Comparison of ENCODE assay signal across 8 cellular contexts in genomic region chr22:30325724-30326703, GRCh38. TPM values are rescaled to one million over a fixed set of nuclear protein-coding genes. Genes with fewer than 3 reads are reported as not detected.
DNase-seq lines count a peak whose midpoint lies in the region; ATAC-seq and TF ChIP-seq lines count a peak whose summit lies in the region.

No MANE protein-coding gene starts in this region.

- no peaks in the 10 kb centered on the region for H3K27me3 Mint-ChIP-seq in progenitor cell of endocrine pancreas

- ATAC-seq in GM18907 (IDR thresholded peaks at IDR 0.05; ENCODE audit: unreplicated experiment) (peak; percentile 23), HG03196 (IDR thresholded peaks at IDR 0.05; ENCODE audit: unreplicated experiment) (peak; percentile 29)

- in situ Hi-C loops in KBM-7 (cut with MboI; ENCODE audit: low pct_unique_long_range_greater_than_20kb, low sequenced_read_pairs): no loop called here

- H3K4me3 Mint-ChIP-seq in progenitor cell of endocrine pancreas (ENCODE audit: low read depth): peak overlapping the region; percentile 79

- H3K9me3 Mint-ChIP-seq in progenitor cell of endocrine pancreas (ENCODE audit: low read depth): no peaks in the 10 kb centered on the region

- peaks cover 25% of the 10 kb centered on the region for H3K4me1 Mint-ChIP-seq in progenitor cell of endocrine pancreas (ENCODE audit: low read depth)

- peaks cover 3% of the 10 kb centered on the region for H3K36me3 Mint-ChIP-seq in progenitor cell of endocrine pancreas (ENCODE audit: insufficient read depth)

- no peak overlapping the region for H3K27ac Mint-ChIP-seq in progenitor cell of endocrine pancreas

- peak; percentile 40 for DNase-seq in AG08396 (ENCODE audit: low spot score)
- DNase-seq in activated CD4-positive, alpha-beta T cell treated with anti-CD3 and anti-CD28 coated beads, Interleukin-2, amount 50 U/mL, for 1 hour: peak; percentile 17
- DNase-seq in germinal center (ENCODE audit: low spot score): peak; percentile 53
- peak; percentile 13 for DNase-seq in progenitor cell of endocrine pancreas (ENCODE audit: low spot score, unreplicated experiment)
- no peak for DNase-seq in KBM-7
- DNase-seq in SKM-1 (lab: John Stamatoyannopoulos, UW; ENCODE audit: unreplicated experiment): no peak

- TF ChIP-seq CTCF in progenitor cell of endocrine pancreas (IDR thresholded peaks at IDR 0.05; ENCODE audit: unreplicated experiment): no peak

RNA-seq across cellular contexts. Expression of gene TBC1D10A, which starts 0.7 kb away (rescaled TPM):
- 10.6 and 13.4 TPM in 2 replicates for total RNA-seq in progenitor cell of endocrine pancreas

RNA-seq across cellular contexts. Expression of gene SF3A1, which starts 30.7 kb away (rescaled TPM):
- 155 and 165 TPM in 2 replicates for total RNA-seq in progenitor cell of endocrine pancreas

RNA-seq across cellular contexts. Expression of gene CCDC157, which starts 30.8 kb away (rescaled TPM):
- total RNA-seq in progenitor cell of endocrine pancreas: 11.1 and 13.5 TPM in 2 replicates

RNA-seq across cellular contexts. Expression of gene CASTOR1, which starts 36.7 kb away (rescaled TPM):
- 7.2 and 9.3 TPM in 2 replicates for total RNA-seq in progenitor cell of endocrine pancreas

RNA-seq across cellular contexts. Expression of gene OSM, which starts 59.4 kb away (rescaled TPM):
- not detected in 2 replicates for total RNA-seq in progenitor cell of endocrine pancreas

Comparison
In these comparisons a context has a peak if more than half of its experiments do, and no peak if none do; other contexts are left out.
1. DNase-seq: peak in AG08396 (single experiment), activated CD4-positive, alpha-beta T cell treated with anti-CD3 and anti-CD28 coated beads, Interleukin-2, amount 50 U/mL, for 1 hour (single experiment), germinal center (single experiment) and progenitor cell of endocrine pancreas (single experiment); none in KBM-7 (single experiment) and SKM-1 (single experiment).